Comparison of ENCODE assay signal across 8 cellular contexts in the genomic region with DNA sequence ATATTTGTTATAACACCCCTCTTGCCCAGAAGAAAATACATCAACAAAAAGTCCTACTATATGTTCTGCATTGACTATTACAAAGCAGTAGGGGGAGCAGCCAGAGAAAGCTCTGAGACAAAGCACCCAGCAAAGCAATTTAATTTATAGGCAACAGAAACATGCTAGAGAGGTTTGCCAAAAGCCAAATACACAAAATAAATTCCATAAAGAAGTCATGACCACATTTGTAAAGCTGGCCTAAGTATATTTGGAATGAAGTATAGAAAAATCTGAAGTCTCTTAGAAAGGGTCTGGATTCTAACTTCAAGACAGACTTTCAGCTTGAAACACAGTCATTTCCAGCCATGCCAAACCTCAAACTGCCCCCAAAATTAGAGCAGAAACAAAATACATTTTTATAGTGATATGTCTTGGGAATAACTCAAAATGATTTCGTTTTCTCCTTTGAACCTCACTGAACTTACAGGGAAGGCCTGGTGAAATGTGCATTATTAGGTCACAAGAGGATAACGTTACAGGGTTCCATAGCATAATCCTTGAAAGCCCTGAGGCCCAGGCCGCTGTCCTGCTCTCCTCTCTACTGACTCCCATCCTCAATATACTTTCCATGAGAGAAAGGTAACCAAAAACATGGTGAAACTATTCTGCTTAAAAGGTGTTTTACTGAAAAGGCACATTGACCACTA.
A peak's percentile ranks its signal among the peaks of the same experiment; 100 is the strongest.
DNase-seq lines count a peak whose midpoint lies in the region; ATAC-seq, FAIRE-seq and TF ChIP-seq lines count a peak whose summit lies in the region.

No MANE protein-coding gene starts in this region.

- peak; percentile 54 for TF ChIP-seq CTCF in bronchial epithelial cell (IDR thresholded peaks at IDR 0.05; ENCODE audit: insufficient read depth, low read length, severe bottlenecking)

- H3K4me1 Mint-ChIP-seq in activated T-cell treated with anti-CD3 and anti-CD28 coated beads, Interleukin-2, amount 50 U/mL, for 72 hours (ENCODE audit: low read depth) = peaks cover 52% of the 10 kb centered on the region

- H3K9ac ChIP-seq in muscle layer of colon (ENCODE audit: low read length) = peak overlapping the region; percentile 11

- ATAC-seq in activated T-cell treated with anti-CD3 and anti-CD28 coated beads, Interleukin-2, amount 50 U/mL, for 72 hours (replicated peaks in 1 of 2) = no peak
- no peak for ATAC-seq in GM21825 (IDR thresholded peaks at IDR 0.05; ENCODE audit: unreplicated experiment)

- H3K9me3 Mint-ChIP-seq in activated T-cell treated with anti-CD3 and anti-CD28 coated beads, Interleukin-2, amount 50 U/mL, for 72 hours = no peaks in the 10 kb centered on the region

- peak overlapping the region; percentile 70 for H3K27ac ChIP-seq in muscle layer of colon (ENCODE audit: low read depth, low read length)

- H3K4me1 ChIP-seq in muscle layer of colon (ENCODE audit: insufficient read depth, low read length) = peaks cover 47% of the 10 kb centered on the region

- H3K36me3 ChIP-seq in bronchial epithelial cell (ENCODE audit: control insufficient read depth, insufficient read depth, low read length) (no peaks in the 10 kb centered on the region), muscle layer of colon (ENCODE audit: insufficient read depth, low read length) (peaks cover 4% of the 10 kb centered on the region)

- H3K27ac Mint-ChIP-seq in activated T-cell treated with anti-CD3 and anti-CD28 coated beads, Interleukin-2, amount 50 U/mL, for 72 hours = peak overlapping the region; percentile 99

- H3K27me3 Mint-ChIP-seq in activated T-cell treated with anti-CD3 and anti-CD28 coated beads, Interleukin-2, amount 50 U/mL, for 72 hours (ENCODE audit: low read depth) = no peaks in the 10 kb centered on the region

- H3K36me3 Mint-ChIP-seq in activated T-cell treated with anti-CD3 and anti-CD28 coated beads, Interleukin-2, amount 50 U/mL, for 72 hours (ENCODE audit: insufficient read depth in 2 of 2) = peaks cover 40 to 72% of the 10 kb centered on the region in 2 donors

- no peak for FAIRE-seq in bronchial epithelial cell (lab: Jason Lieb, UNC)

- DNase-seq in activated T-cell treated with anti-CD3 and anti-CD28 coated beads, Interleukin-2, amount 50 U/mL, for 72 hours = peak in 1 of 2 donors; percentile 29
- DNase-seq in activated T-cell treated with anti-CD3 and anti-CD28 coated beads for 4 hours = no peak
- DNase-seq in H4 (ENCODE audit: low spot score) = peak; percentile 40
- DNase-seq in OCI-M1 (lab: John Stamatoyannopoulos, UW) = peak; percentile 65
- peak; percentile 47 for DNase-seq in bronchial epithelial cell (ENCODE audit: low read depth)
- no peak for DNase-seq in middle frontal gyrus (ENCODE audit: extremely low spot score, low spot score)

- H3K4me3 Mint-ChIP-seq in activated T-cell treated with anti-CD3 and anti-CD28 coated beads, Interleukin-2, amount 50 U/mL, for 72 hours = peak overlapping the region; percentile 98 to 100

- H3K27me3 ChIP-seq in bronchial epithelial cell (ENCODE audit: control insufficient read depth, insufficient read depth, low read length) (no peaks in the 10 kb centered on the region), muscle layer of colon (ENCODE audit: control insufficient read depth in 1 of 2, insufficient read depth in 2 of 2, low read length in 2 of 2) (no peaks in the 10 kb centered on the region)

- H3K9me3 ChIP-seq in muscle layer of colon (ENCODE audit: low read length) = no peaks in the 10 kb centered on the region

- H3K4me3 ChIP-seq in bronchial epithelial cell (ENCODE audit: low read depth, low read length) (no peak overlapping the region), muscle layer of colon (ENCODE audit: low read depth in 1 of 2, low read length in 2 of 2) (no peak overlapping the region)

Comparison
In these comparisons a context has a peak if more than half of its experiments do, and no peak if none do; other contexts are left out.
1. DNase-seq: peak in H4 (single experiment), OCI-M1 (single experiment) and bronchial epithelial cell (single experiment); none in activated T-cell treated with anti-CD3 and anti-CD28 coated beads for 4 hours (single experiment) and middle frontal gyrus (single experiment).